ENCODE assay signal across 26 cellular contexts in the genomic region with DNA sequence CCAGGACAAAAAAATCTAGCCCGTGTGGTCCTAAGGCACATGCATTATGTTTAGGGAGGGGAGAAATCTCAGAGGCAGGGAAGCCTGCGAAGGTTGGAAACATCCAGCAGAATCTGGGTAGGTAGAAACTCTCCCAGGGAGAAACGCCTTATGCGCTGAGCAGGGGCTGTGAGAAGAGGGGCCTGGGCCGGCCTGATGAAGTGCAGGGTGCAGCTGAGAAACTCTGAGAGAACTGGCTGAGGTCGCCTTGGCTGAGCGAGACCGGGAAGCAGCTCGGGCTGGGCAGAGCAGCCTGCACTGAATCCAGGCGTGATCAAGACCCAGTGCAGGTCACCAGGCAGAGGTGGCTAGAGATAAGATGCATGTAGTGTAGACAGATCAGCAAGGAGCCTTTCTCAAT.
"Had no signal": no experiment of that assay in that cellular context is flagged by ENCODE, and none has a peak within 500 bp of the region (broad histone marks: within the 10 kb centered on the region; RNA-seq: fewer than 3 reads in every experiment).

No MANE protein-coding gene starts in this region.

- H3K9me3 Mint-ChIP-seq: activated B cell treated with CpG ODN at 0.5 μM for 24 hours; activated CD4-positive, alpha-beta T cell treated with anti-CD3 and anti-CD28 coated beads, Interleukin-2, amount 10 ng/mL, durations not matched to agents 24 days and 14 days; activated naive CD4-positive, alpha-beta T cell treated with anti-CD3 and anti-CD28 coated beads, Interleukin-2, amount 50 U/mL, for 72 hours; activated T-cell treated with anti-CD3 and anti-CD28 coated beads, Interleukin-2, amount 50 U/mL, for 24 hours; activated T-helper 1 cell treated with anti-CD3 and anti-CD28 coated beads, Interleukin-12 subunit alpha, Interleukin-12 subunit beta, Interleukin-2, Interleukin-4 antibody, amounts not matched to agents 30 ng/mL and 10 ng/mL and 1 ng/mL, durations not matched to agents 14 hours and 24 hours and 36 hours; T-helper 1 cell treated with Interleukin-12 subunit alpha and Interleukin-12 subunit beta and Interleukin-4 antibody, amounts not matched to agents 30 μg/mL and 1 μg/mL, for 36 hours had no signal

- H3K27ac ChIP-seq: Peyer's patch, RWPE1, SJSA1 had no signal

- H3K36me3 Mint-ChIP-seq: activated CD8-positive, alpha-beta memory T cell treated with anti-CD3 and anti-CD28 coated beads, Interleukin-2, amount 10 ng/mL, durations not matched to agents 7 days and 5 days; activated naive CD4-positive, alpha-beta T cell treated with anti-CD3 and anti-CD28 coated beads, Interleukin-2, amount 50 U/mL, for 72 hours had no signal

- H3K4me1 Mint-ChIP-seq: brain had no signal

- H3K4me3 Mint-ChIP-seq: activated B cell treated with CpG ODN at 0.5 μM for 24 hours; activated CD4-positive, alpha-beta T cell treated with anti-CD3 and anti-CD28 coated beads, Interleukin-2, amount 10 ng/mL, durations not matched to agents 24 days and 14 days; activated CD8-positive, alpha-beta memory T cell treated with anti-CD3 and anti-CD28 coated beads, Interleukin-2, amount 10 ng/mL, durations not matched to agents 7 days and 5 days; activated T-cell treated with anti-CD3 and anti-CD28 coated beads, Interleukin-2, amount 50 U/mL, for 24 hours; activated T-helper 1 cell treated with anti-CD3 and anti-CD28 coated beads, Interleukin-12 subunit alpha, Interleukin-12 subunit beta, Interleukin-2, Interleukin-4 antibody, amounts not matched to agents 30 ng/mL and 10 ng/mL and 1 ng/mL, durations not matched to agents 14 hours and 24 hours and 36 hours; brain; T-helper 1 cell treated with Interleukin-12 subunit alpha and Interleukin-12 subunit beta and Interleukin-4 antibody, amounts not matched to agents 30 μg/mL and 1 μg/mL, for 36 hours had no signal

- DNase-seq: activated B cell treated with CpG ODN at 0.5 μM for 24 hours; activated CD4-positive, alpha-beta T cell treated with anti-CD3 and anti-CD28 coated beads for 1 hour; activated CD4-positive, alpha-beta T cell treated with anti-CD3 and anti-CD28 coated beads, Interleukin-2, amount 10 ng/mL, durations not matched to agents 24 days and 14 days; activated CD4-positive, alpha-beta T cell treated with anti-CD3 and anti-CD28 coated beads, Interleukin-2, amount 50 U/mL, for 48 hours; activated CD8-positive, alpha-beta memory T cell treated with anti-CD3 and anti-CD28 coated beads, Interleukin-2, amount 10 ng/mL, durations not matched to agents 7 days and 5 days; activated effector memory CD4-positive, alpha-beta T cell treated with anti-CD3 and anti-CD28 coated beads, Interleukin-2, amount 50 U/mL, for 16 hours; activated naive CD4-positive, alpha-beta T cell treated with Interleukin-2 at 50 U/mL for 16 hours; activated T-cell treated with anti-CD3 and anti-CD28 coated beads, Interleukin-2, amount 50 U/mL, for 24 hours; amygdala; cerebellar nuclear complex; Kasumi-1; KBM-7; NCI-H146; NCI-H2029; NCI-H2107; NCI-H2171 treated with DMSO at 0.1 percent for 48 hours; NCI-H226; NCI-H526 treated with DMSO at 0.1 percent for 48 hours; SHP77 had no signal

- H3K36me3 ChIP-seq: Peyer's patch, SJSA1 had no signal

- H3K4me3 ChIP-seq: Peyer's patch, SJSA1 had no signal

- H3K4me1 ChIP-seq: Peyer's patch, SJSA1 had no signal

- ATAC-seq: activated naive CD4-positive, alpha-beta T cell treated with anti-CD3 and anti-CD28 coated beads, Interleukin-2, amount 50 U/mL, for 72 hours had no signal

- H3K27me3 ChIP-seq: Peyer's patch, SJSA1 had no signal

- H3K27me3 Mint-ChIP-seq: brain had no signal

- H3K9me3 ChIP-seq: Peyer's patch, SJSA1 had no signal

- H3K27ac Mint-ChIP-seq: activated B cell treated with CpG ODN at 0.5 μM for 24 hours; activated CD4-positive, alpha-beta T cell treated with anti-CD3 and anti-CD28 coated beads, Interleukin-2, amount 10 ng/mL, durations not matched to agents 24 days and 14 days; activated CD8-positive, alpha-beta memory T cell treated with anti-CD3 and anti-CD28 coated beads, Interleukin-2, amount 10 ng/mL, durations not matched to agents 7 days and 5 days; activated T-cell treated with anti-CD3 and anti-CD28 coated beads, Interleukin-2, amount 50 U/mL, for 24 hours; activated T-helper 1 cell treated with anti-CD3 and anti-CD28 coated beads, Interleukin-12 subunit alpha, Interleukin-12 subunit beta, Interleukin-2, Interleukin-4 antibody, amounts not matched to agents 30 ng/mL and 10 ng/mL and 1 ng/mL, durations not matched to agents 14 hours and 24 hours and 36 hours; T-helper 1 cell treated with Interleukin-12 subunit alpha and Interleukin-12 subunit beta and Interleukin-4 antibody, amounts not matched to agents 30 μg/mL and 1 μg/mL, for 36 hours had no signal
